ENCODE assay signal across 8 cellular contexts in the genomic region with DNA sequence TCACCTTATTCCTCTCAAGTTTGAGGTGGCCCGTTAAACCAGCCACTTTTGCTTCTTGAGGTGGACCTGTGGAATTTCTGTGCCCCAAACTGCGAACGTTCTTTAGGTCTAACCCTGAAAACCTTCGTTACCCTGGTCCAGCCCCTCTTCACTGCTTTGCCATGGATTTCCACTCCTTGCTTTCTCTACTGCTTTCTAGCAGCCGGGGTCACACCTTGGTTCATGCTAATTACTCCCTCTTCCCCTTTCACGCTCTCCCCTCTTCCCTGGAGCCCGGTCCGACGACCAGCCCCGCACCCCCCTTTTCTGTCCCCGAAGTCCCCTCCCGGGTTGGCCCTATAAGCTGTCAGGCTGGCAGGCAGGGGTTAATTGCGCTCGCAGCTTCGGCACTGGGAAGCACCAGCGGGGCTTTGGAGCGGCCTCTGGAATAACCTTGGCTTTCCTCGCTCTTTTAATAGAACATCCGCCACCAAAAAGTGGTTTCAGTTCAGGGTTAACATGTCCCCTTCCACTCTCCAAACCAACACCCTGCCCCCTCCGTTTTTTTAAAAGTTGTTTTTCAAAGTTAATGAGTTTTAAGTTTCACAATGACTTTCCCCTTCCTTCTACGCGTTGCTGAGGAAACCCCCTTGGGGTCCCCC. TPM values are rescaled to one million over a fixed set of nuclear protein-coding genes. Genes with fewer than 3 reads are reported as not detected.
DNase-seq lines count a peak whose midpoint lies in the region; ATAC-seq and TF ChIP-seq lines count a peak whose summit lies in the region.

No MANE protein-coding gene starts in this region.

- peak; percentile 16 for ATAC-seq in HG03103 (IDR thresholded peaks at IDR 0.05; ENCODE audit: low read depth, unreplicated experiment)

- H3K4me1 ChIP-seq in CD8-positive, alpha-beta memory T cell (ENCODE audit: insufficient read depth, low read length): peaks cover 27% of the 10 kb centered on the region
- peaks cover 0 to 36% of the 10 kb centered on the region in 2 donors for H3K4me1 ChIP-seq in right atrium auricular region

- peaks cover 3% of the 10 kb centered on the region for H3K36me3 ChIP-seq in CD8-positive, alpha-beta memory T cell (ENCODE audit: insufficient read depth, low read length)
- no peaks in the 10 kb centered on the region for H3K36me3 ChIP-seq in right atrium auricular region

- peak overlapping the region; percentile 96 for H3K27ac ChIP-seq in CD8-positive, alpha-beta memory T cell (ENCODE audit: low read depth, low read length)
- peak overlapping the region; percentile 95 to 96 for H3K27ac ChIP-seq in right atrium auricular region

- H3K4me3 ChIP-seq in CD8-positive, alpha-beta memory T cell (ENCODE audit: low read length): peak overlapping the region; percentile 87
- H3K4me3 ChIP-seq in right atrium auricular region: peak overlapping the region; percentile 77 to 86
- H3K4me3 ChIP-seq in retinal pigment epithelial cell (ENCODE audit: low read length): peak overlapping the region; percentile 70

- no peaks in the 10 kb centered on the region for H3K9me3 Mint-ChIP-seq in CD8-positive, alpha-beta memory T cell
- peaks cover 5% of the 10 kb centered on the region for H3K9me3 Mint-ChIP-seq in activated naive CD8-positive, alpha-beta T cell (ENCODE audit: low read depth)

- peak; percentile 30 for TF ChIP-seq POLR2A in GM18951 (IDR thresholded peaks at IDR 0.05; ENCODE audit: extremely low read depth, insufficient read depth, insufficient read length)

- CTCF ChIA-PET in CD8-positive, alpha-beta memory T cell (lab: Charles Lee): no interaction called here

- in situ Hi-C loops in GM18951 (cut with MboI; ENCODE audit: low sequenced_read_pairs, unreplicated experiment): no loop called here

- no peaks in the 10 kb centered on the region for H3K9me3 ChIP-seq in CD8-positive, alpha-beta memory T cell (ENCODE audit: low read length)
- no peaks in the 10 kb centered on the region for H3K9me3 ChIP-seq in right atrium auricular region

- peak overlapping the region; percentile 92 to 99 (median 97) for H3K27ac Mint-ChIP-seq in CD8-positive, alpha-beta memory T cell
- peak overlapping the region; percentile 97 for H3K27ac Mint-ChIP-seq in activated naive CD8-positive, alpha-beta T cell

- H3K27me3 ChIP-seq in CD8-positive, alpha-beta memory T cell (ENCODE audit: insufficient read depth, low read length, poor library complexity, severe bottlenecking): no peaks in the 10 kb centered on the region
- H3K27me3 ChIP-seq in right atrium auricular region: no peaks in the 10 kb centered on the region

- H3K4me3 Mint-ChIP-seq in CD8-positive, alpha-beta memory T cell: peak overlapping the region; percentile 88 to 100 (median 96)
- peak overlapping the region; percentile 93 for H3K4me3 Mint-ChIP-seq in activated naive CD8-positive, alpha-beta T cell

- no peak for TF ChIP-seq CTCF in right atrium auricular region (IDR thresholded peaks at IDR 0.05)
- TF ChIP-seq CTCF in retinal pigment epithelial cell (conservative IDR thresholded peaks at IDR 0.05; ENCODE audit: low read depth, low read length): no peak

- peaks cover 0 to 22% (median 0%) of the 10 kb centered on the region in 3 donors for H3K36me3 Mint-ChIP-seq in CD8-positive, alpha-beta memory T cell
- H3K36me3 Mint-ChIP-seq in activated naive CD8-positive, alpha-beta T cell: peaks cover 11% of the 10 kb centered on the region

- DNase-seq in CD8-positive, alpha-beta memory T cell: no peak
- DNase-seq in NCI-H460 (ENCODE audit: extremely low read depth, low read depth) (peak; percentile 43), right atrium auricular region (ENCODE audit: low spot score) (peak; percentile 86), retinal pigment epithelial cell (ENCODE audit: low read depth) (no peak), mesenteric fat pad (ENCODE audit: low spot score) (no peak)

- H3K27me3 Mint-ChIP-seq in CD8-positive, alpha-beta memory T cell: peaks cover 0 to 11% of the 10 kb centered on the region in 2 donors
- no peaks in the 10 kb centered on the region for H3K27me3 Mint-ChIP-seq in activated naive CD8-positive, alpha-beta T cell

- POLR2A ChIA-PET in CD8-positive, alpha-beta memory T cell (lab: Charles Lee): no interaction called here

- peaks cover 29 to 58% (median 54%) of the 10 kb centered on the region in 3 donors for H3K4me1 Mint-ChIP-seq in CD8-positive, alpha-beta memory T cell
- H3K4me1 Mint-ChIP-seq in activated naive CD8-positive, alpha-beta T cell (ENCODE audit: low read depth): peaks cover 51% of the 10 kb centered on the region

RNA-seq across cellular contexts. Expression of gene HIVEP1, which starts 1.4 kb away (rescaled TPM):
- total RNA-seq in CD8-positive, alpha-beta memory T cell: 10 to 100 TPM; 33.5 to 37.1 TPM
- polyA plus RNA-seq in CD8-positive, alpha-beta memory T cell: 2.8 TPM
- 8.5 and 9.1 TPM in 2 replicates for total RNA-seq in NCI-H460 (2014; rRNA removed; shearing (Covaris generic))
- polyA plus RNA-seq in NCI-H460 (2014; cell fraction: nucleus; rRNA removed): 1.4 and 2.6 TPM in 2 replicates
- total RNA-seq in right atrium auricular region (10 to 100 TPM; 16.1 to 18.8 TPM), mesenteric fat pad (27.3 TPM)

Comparison
In these comparisons a context has a peak if more than half of its experiments do, and no peak if none do; other contexts are left out.
1. DNase-seq: peak in NCI-H460 (single experiment) and right atrium auricular region (single experiment); none in CD8-positive, alpha-beta memory T cell (0 of 5), retinal pigment epithelial cell (single experiment) and mesenteric fat pad (single experiment).
2. Peak in every context shown above with its lines, with median percentiles within 50 percentile points of each other: H3K4me3 ChIP-seq.